In genomic region chr6:34810936-34811632, GRCh38 we compare ENCODE assay signal across 8 cellular contexts. TPM values are rescaled to one million over a fixed set of nuclear protein-coding genes. Genes with fewer than 3 reads are reported as not detected.
DNase-seq lines count a peak whose midpoint lies in the region; ATAC-seq and TF ChIP-seq lines count a peak whose summit lies in the region.

No MANE protein-coding gene starts in this region.

- DNase-seq in MG63, result peak; percentile 31
- no peak for DNase-seq in omental fat pad (ENCODE audit: low spot score)
- no peak for DNase-seq in NCI-H2171 (lab: John Stamatoyannopoulos, UW)
- no peak for DNase-seq in OCI-LY7 (ENCODE audit: low spot score)
- no peak for DNase-seq in NK-92 (lab: John Stamatoyannopoulos, UW; ENCODE audit: unreplicated experiment)
- no peak for DNase-seq in NCI-H1092 treated with DMSO at 0.1 percent for 48 hours (lab: John Stamatoyannopoulos, UW)

- peak; percentile 88 for ATAC-seq in GM18907 (IDR thresholded peaks at IDR 0.05; ENCODE audit: unreplicated experiment)
- peak; percentile 87 for ATAC-seq in HG02588 (IDR thresholded peaks at IDR 0.05; ENCODE audit: unreplicated experiment)
- ATAC-seq in omental fat pad (ENCODE audit: low FRiP score), result peak; percentile 51

- intact Hi-C loops in OCI-LY7 (cut with micrococcal nuclease; ENCODE audit: unreplicated experiment), result no loop called here

- peaks cover 13% of the 10 kb centered on the region; the same call in 1 of the 2 replicates for H3K79me2 ChIP-seq in OCI-LY7 (ENCODE audit: insufficient read depth, low read depth, low read length)

- H2AFZ ChIP-seq in OCI-LY7 (ENCODE audit: low read length), result no peak overlapping the region

- H3K4me2 ChIP-seq in OCI-LY7 (ENCODE audit: low read length), result no peak overlapping the region

- TF ChIP-seq CTCF in omental fat pad (IDR thresholded peaks at IDR 0.05) (no peak), OCI-LY7 (conservative IDR thresholded peaks at IDR 0.05; ENCODE audit: low read length) (no peak)

- H3K4me3 ChIP-seq in MG63 (no peak overlapping the region), OCI-LY7 (ENCODE audit: low read depth, low read length, poor library complexity, severe bottlenecking) (no peak overlapping the region)

- CTCF ChIA-PET in OCI-LY7 (lab: Charles Lee; ENCODE audit: unreplicated experiment), result no interaction called here

- H3K36me3 ChIP-seq in MG63 (peaks cover 15% of the 10 kb centered on the region), OCI-LY7 (ENCODE audit: insufficient read depth, low read length) (no peaks in the 10 kb centered on the region)

- peaks cover 6% of the 10 kb centered on the region; the same call in 1 of the 2 replicates for H4K20me1 ChIP-seq in OCI-LY7 (ENCODE audit: insufficient read depth, low read length)

- POLR2A ChIA-PET in OCI-LY7 (lab: Charles Lee), result interaction anchor here (0.5 to 1.7 kb wide), 4 partner anchors 9 to 218 kb away, joined by 4 to 8 read pairs (median 4); no protein-coding TSS in a partner anchor

- peaks cover 5% of the 10 kb centered on the region for H3K4me1 ChIP-seq in OCI-LY7 (ENCODE audit: insufficient read depth, low read length, poor library complexity, severe bottlenecking)

- H3K27ac ChIP-seq in OCI-LY7 (ENCODE audit: low read depth, low read length, poor library complexity, severe bottlenecking), result no peak overlapping the region

- no peaks in the 10 kb centered on the region for H3K9me2 ChIP-seq in OCI-LY7 (ENCODE audit: insufficient read depth, low read length)

- BruUV-seq in OCI-LY7 (replicated peaks; lab: Mats Ljungman, UMichigan), result no TSS peak

- H3K27me3 ChIP-seq in MG63, result no peaks in the 10 kb centered on the region

- no peaks in the 10 kb centered on the region for H3K9me3 ChIP-seq in MG63
- no peaks in the 10 kb centered on the region for H3K9me3 ChIP-seq in OCI-LY7 (ENCODE audit: low read length)

RNA-seq across cellular contexts. Expression of gene BLTP3A, which starts 19.2 kb away (rescaled TPM):
- total RNA-seq in MG63 (2014; rRNA removed; shearing (Covaris generic); ENCODE audit: low replicate concordance), result 19.2 and 25.0 TPM in 2 replicates
- 10 to 100 TPM; 11.7 to 19.6 (median 16.0) TPM for total RNA-seq in omental fat pad
- 11.4 and 11.9 TPM in 2 replicates for total RNA-seq in OCI-LY7 (2014; rRNA removed; shearing (Covaris generic))
- 23.3 and 24.5 TPM in 2 replicates for total RNA-seq in OCI-LY7 (2022)

RNA-seq across cellular contexts. Expression of gene SNRPC, which starts 53.8 kb away (rescaled TPM):
- 601 and 1,316 TPM in 2 replicates for total RNA-seq in MG63 (2014; rRNA removed; shearing (Covaris generic); ENCODE audit: low replicate concordance)
- total RNA-seq in omental fat pad (10 to 100 TPM; 30.9 to 65.5 (median 51.5) TPM), OCI-LY7 (2022) (177 and 184 TPM in 2 replicates)
- total RNA-seq in OCI-LY7 (2014; rRNA removed; shearing (Covaris generic)), result 158 and 210 TPM in 2 replicates
